ENCODE assay signal across 2 cellular contexts in the genomic region with DNA sequence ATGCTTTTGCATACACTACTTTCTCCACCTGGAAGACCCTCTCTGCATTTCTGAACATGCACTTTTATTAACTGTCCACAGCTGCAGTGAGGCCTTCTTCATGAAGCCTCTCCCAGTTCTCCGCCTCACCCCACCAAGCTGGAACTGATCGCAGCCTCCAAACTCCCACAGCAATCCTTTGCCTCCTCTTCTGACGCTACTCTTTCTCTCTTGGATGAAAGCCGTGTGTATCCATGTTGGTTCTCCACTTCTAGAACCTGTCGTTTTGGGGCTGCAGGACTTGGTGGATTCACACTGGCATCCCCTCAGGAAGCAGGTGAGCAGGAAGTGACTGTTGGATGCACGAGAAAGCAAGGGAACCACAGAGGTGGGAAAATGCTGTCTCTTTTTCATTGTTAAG.
TF ChIP-seq lines count a peak whose summit lies in the region.

No MANE protein-coding gene starts in this region.

TF ChIP-seq in GM23338, 12 proteins besides CTCF, POLR2A, EP300 and RAD21 (continued from another document):
- TF ChIP-seq, protein P1, sequence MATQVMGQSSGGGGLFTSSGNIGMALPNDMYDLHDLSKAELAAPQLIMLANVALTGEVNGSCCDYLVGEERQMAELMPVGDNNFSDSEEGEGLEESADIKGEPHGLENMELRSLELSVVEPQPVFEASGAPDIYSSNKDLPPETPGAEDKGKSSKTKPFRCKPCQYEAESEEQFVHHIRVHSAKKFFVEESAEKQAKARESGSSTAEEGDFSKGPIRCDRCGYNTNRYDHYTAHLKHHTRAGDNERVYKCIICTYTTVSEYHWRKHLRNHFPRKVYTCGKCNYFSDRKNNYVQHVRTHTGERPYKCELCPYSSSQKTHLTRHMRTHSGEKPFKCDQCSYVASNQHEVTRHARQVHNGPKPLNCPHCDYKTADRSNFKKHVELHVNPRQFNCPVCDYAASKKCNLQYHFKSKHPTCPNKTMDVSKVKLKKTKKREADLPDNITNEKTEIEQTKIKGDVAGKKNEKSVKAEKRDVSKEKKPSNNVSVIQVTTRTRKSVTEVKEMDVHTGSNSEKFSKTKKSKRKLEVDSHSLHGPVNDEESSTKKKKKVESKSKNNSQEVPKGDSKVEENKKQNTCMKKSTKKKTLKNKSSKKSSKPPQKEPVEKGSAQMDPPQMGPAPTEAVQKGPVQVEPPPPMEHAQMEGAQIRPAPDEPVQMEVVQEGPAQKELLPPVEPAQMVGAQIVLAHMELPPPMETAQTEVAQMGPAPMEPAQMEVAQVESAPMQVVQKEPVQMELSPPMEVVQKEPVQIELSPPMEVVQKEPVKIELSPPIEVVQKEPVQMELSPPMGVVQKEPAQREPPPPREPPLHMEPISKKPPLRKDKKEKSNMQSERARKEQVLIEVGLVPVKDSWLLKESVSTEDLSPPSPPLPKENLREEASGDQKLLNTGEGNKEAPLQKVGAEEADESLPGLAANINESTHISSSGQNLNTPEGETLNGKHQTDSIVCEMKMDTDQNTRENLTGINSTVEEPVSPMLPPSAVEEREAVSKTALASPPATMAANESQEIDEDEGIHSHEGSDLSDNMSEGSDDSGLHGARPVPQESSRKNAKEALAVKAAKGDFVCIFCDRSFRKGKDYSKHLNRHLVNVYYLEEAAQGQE (IDR thresholded peaks at IDR 0.05; ENCODE audit: unreplicated experiment) = no peak
- TF ChIP-seq POLR2AphosphoS5 (IDR thresholded peaks at IDR 0.05; ENCODE audit: low read depth) (no peak), ZNF114 (CRISPR knock-in tag; IDR thresholded peaks at IDR 0.05) (no peak), EZH2phosphoT487 (IDR thresholded peaks at IDR 0.05; ENCODE audit: unreplicated experiment) (no peak), EZH2 (IDR thresholded peaks at IDR 0.05; ENCODE audit: low read depth, unreplicated experiment) (no peak), ZNF331 (CRISPR knock-in tag; IDR thresholded peaks at IDR 0.05; ENCODE audit: low read depth) (no peak), CREB1 (CRISPR knock-in tag; IDR thresholded peaks at IDR 0.05; ENCODE audit: low read depth) (no peak), STAT1 (IDR thresholded peaks at IDR 0.05; ENCODE audit: unreplicated experiment) (no peak)
- TF ChIP-seq, protein P2, sequence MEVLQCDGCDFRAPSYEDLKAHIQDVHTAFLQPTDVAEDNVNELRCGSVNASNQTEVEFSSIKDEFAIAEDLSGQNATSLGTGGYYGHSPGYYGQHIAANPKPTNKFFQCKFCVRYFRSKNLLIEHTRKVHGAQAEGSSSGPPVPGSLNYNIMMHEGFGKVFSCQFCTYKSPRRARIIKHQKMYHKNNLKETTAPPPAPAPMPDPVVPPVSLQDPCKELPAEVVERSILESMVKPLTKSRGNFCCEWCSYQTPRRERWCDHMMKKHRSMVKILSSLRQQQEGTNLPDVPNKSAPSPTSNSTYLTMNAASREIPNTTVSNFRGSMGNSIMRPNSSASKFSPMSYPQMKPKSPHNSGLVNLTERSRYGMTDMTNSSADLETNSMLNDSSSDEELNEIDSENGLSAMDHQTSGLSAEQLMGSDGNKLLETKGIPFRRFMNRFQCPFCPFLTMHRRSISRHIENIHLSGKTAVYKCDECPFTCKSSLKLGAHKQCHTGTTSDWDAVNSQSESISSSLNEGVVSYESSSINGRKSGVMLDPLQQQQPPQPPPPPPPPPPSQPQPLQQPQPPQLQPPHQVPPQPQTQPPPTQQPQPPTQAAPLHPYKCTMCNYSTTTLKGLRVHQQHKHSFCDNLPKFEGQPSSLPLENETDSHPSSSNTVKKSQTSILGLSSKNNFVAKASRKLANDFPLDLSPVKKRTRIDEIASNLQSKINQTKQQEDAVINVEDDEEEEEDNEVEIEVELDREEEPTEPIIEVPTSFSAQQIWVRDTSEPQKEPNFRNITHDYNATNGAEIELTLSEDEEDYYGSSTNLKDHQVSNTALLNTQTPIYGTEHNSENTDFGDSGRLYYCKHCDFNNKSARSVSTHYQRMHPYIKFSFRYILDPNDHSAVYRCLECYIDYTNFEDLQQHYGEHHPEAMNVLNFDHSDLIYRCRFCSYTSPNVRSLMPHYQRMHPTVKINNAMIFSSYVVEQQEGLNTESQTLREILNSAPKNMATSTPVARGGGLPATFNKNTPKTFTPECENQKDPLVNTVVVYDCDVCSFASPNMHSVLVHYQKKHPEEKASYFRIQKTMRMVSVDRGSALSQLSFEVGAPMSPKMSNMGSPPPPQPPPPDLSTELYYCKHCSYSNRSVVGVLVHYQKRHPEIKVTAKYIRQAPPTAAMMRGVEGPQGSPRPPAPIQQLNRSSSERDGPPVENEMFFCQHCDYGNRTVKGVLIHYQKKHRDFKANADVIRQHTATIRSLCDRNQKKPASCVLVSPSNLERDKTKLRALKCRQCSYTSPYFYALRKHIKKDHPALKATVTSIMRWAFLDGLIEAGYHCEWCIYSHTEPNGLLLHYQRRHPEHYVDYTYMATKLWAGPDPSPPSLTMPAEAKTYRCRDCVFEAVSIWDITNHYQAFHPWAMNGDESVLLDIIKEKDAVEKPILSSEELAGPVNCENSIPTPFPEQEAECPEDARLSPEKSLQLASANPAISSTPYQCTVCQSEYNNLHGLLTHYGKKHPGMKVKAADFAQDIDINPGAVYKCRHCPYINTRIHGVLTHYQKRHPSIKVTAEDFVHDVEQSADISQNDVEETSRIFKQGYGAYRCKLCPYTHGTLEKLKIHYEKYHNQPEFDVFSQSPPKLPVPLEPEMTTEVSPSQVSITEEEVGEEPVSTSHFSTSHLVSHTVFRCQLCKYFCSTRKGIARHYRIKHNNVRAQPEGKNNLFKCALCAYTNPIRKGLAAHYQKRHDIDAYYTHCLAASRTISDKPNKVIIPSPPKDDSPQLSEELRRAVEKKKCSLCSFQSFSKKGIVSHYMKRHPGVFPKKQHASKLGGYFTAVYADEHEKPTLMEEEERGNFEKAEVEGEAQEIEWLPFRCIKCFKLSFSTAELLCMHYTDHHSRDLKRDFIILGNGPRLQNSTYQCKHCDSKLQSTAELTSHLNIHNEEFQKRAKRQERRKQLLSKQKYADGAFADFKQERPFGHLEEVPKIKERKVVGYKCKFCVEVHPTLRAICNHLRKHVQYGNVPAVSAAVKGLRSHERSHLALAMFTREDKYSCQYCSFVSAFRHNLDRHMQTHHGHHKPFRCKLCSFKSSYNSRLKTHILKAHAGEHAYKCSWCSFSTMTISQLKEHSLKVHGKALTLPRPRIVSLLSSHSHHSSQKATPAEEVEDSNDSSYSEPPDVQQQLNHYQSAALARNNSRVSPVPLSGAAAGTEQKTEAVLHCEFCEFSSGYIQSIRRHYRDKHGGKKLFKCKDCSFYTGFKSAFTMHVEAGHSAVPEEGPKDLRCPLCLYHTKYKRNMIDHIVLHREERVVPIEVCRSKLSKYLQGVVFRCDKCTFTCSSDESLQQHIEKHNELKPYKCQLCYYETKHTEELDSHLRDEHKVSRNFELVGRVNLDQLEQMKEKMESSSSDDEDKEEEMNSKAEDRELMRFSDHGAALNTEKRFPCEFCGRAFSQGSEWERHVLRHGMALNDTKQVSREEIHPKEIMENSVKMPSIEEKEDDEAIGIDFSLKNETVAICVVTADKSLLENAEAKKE (CRISPR knock-in tag; IDR thresholded peaks at IDR 0.05) = no peak
- TF ChIP-seq, protein P3, sequence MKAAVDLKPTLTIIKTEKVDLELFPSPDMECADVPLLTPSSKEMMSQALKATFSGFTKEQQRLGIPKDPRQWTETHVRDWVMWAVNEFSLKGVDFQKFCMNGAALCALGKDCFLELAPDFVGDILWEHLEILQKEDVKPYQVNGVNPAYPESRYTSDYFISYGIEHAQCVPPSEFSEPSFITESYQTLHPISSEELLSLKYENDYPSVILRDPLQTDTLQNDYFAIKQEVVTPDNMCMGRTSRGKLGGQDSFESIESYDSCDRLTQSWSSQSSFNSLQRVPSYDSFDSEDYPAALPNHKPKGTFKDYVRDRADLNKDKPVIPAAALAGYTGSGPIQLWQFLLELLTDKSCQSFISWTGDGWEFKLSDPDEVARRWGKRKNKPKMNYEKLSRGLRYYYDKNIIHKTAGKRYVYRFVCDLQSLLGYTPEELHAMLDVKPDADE (IDR thresholded peaks at IDR 0.05) = no peak

TF ChIP-seq in H1, 55 proteins besides CTCF, POLR2A, EP300 and RAD21 (continued from another document):
- TF ChIP-seq, protein P4, sequence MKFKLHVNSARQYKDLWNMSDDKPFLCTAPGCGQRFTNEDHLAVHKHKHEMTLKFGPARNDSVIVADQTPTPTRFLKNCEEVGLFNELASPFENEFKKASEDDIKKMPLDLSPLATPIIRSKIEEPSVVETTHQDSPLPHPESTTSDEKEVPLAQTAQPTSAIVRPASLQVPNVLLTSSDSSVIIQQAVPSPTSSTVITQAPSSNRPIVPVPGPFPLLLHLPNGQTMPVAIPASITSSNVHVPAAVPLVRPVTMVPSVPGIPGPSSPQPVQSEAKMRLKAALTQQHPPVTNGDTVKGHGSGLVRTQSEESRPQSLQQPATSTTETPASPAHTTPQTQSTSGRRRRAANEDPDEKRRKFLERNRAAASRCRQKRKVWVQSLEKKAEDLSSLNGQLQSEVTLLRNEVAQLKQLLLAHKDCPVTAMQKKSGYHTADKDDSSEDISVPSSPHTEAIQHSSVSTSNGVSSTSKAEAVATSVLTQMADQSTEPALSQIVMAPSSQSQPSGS (IDR thresholded peaks at IDR 0.05; ENCODE audit: low read length) = no peak
- no peak for TF ChIP-seq CEBPB (IDR thresholded peaks at IDR 0.05; ENCODE audit: low read depth, low read length)
- no peak for TF ChIP-seq NANOG (IDR thresholded peaks at IDR 0.05; ENCODE audit: insufficient read depth, low read depth, low read length, poor library complexity, severe bottlenecking)
- no peak for TF ChIP-seq TEAD4 (IDR thresholded peaks at IDR 0.05; ENCODE audit: low read depth, low read length)
- TF ChIP-seq BRCA1 (IDR thresholded peaks at IDR 0.05; ENCODE audit: low read depth, low read length) = no peak
- no peak for TF ChIP-seq POLR2AphosphoS5 (IDR thresholded peaks at IDR 0.05; ENCODE audit: low read depth, low read length)
- no peak for TF ChIP-seq SAP30 (IDR thresholded peaks at IDR 0.05; ENCODE audit: insufficient read depth, insufficient replicate concordance, low read length)
- no peak for TF ChIP-seq TAF1 (IDR thresholded peaks at IDR 0.05; ENCODE audit: low read depth, low read length)
- no peak for TF ChIP-seq SIN3A (conservative IDR thresholded peaks at IDR 0.05 in 1 of 2, IDR thresholded peaks at IDR 0.05 in 1 of 2; ENCODE audit: low read depth in 1 of 2, low read length in 2 of 2)
- TF ChIP-seq EZH2 (IDR thresholded peaks at IDR 0.05; ENCODE audit: low read depth, low read length, severe bottlenecking) = no peak
- no peak for TF ChIP-seq SIX5 (IDR thresholded peaks at IDR 0.05; ENCODE audit: low read depth, low read length)
- TF ChIP-seq SP4 (IDR thresholded peaks at IDR 0.05; ENCODE audit: low read length) = no peak
- no peak for TF ChIP-seq TAF7 (optimal IDR thresholded peaks at IDR 0.05; ENCODE audit: borderline replicate concordance, low read depth, low read length)
- no peak for TF ChIP-seq SIRT6 (IDR thresholded peaks at IDR 0.05; ENCODE audit: low read length)
- TF ChIP-seq KDM4A (IDR thresholded peaks at IDR 0.05; ENCODE audit: low read depth, low read length, severe bottlenecking) = no peak
- no peak for TF ChIP-seq JUND (IDR thresholded peaks at IDR 0.05; ENCODE audit: low read length)
- no peak for TF ChIP-seq POU5F1 (IDR thresholded peaks at IDR 0.05; ENCODE audit: low read depth, low read length)
- no peak for TF ChIP-seq PHF8 (conservative IDR thresholded peaks at IDR 0.05; ENCODE audit: low read depth, low read length)
- TF ChIP-seq RFX5 (IDR thresholded peaks at IDR 0.05; ENCODE audit: borderline replicate concordance, low read depth, low read length) = no peak
